Comparison of ENCODE assay signal across 8 cellular contexts in genomic region chr10:87862644-87863101, GRCh38. TPM values are rescaled to one million over a fixed set of nuclear protein-coding genes. Genes with fewer than 3 reads are reported as not detected.
A peak's percentile ranks its signal among the peaks of the same experiment; 100 is the strongest.
DNase-seq lines count a peak whose midpoint lies in the region; ATAC-seq and TF ChIP-seq lines count a peak whose summit lies in the region.

No MANE protein-coding gene starts in this region.

- H3K27ac ChIP-seq in MM.1S (ENCODE audit: low read length) (peak overlapping the region; percentile 85), right cardiac atrium (ENCODE audit: low read length) (peak overlapping the region; percentile 99), skeletal muscle tissue (ENCODE audit: low read depth, low read length) (peak overlapping the region; percentile 84)

- under 1% methylated on average over 23 of the region's 23 CpGs for WGBS in right cardiac atrium

- peak overlapping the region; percentile 96 for H3K4me3 Mint-ChIP-seq in activated naive CD4-positive, alpha-beta T cell treated with anti-CD3 and anti-CD28 coated beads for 36 hours

- peaks cover 4% of the 10 kb centered on the region; the same call in 1 of the 2 replicates for H4K20me1 ChIP-seq in MM.1S (ENCODE audit: insufficient read depth, low read length)

- no peak for TF ChIP-seq CTCF in MM.1S (IDR thresholded peaks at IDR 0.05; ENCODE audit: low read length)

- peak; percentile 11 for ATAC-seq in GM21619 (IDR thresholded peaks at IDR 0.05; ENCODE audit: unreplicated experiment)
- peak; percentile 2 to 19 for ATAC-seq in right cardiac atrium

- H3K4me1 Mint-ChIP-seq in activated naive CD4-positive, alpha-beta T cell treated with anti-CD3 and anti-CD28 coated beads for 36 hours (ENCODE audit: low read depth) = peaks cover 37% of the 10 kb centered on the region

- peak overlapping the region; percentile 93 for H3K4me2 ChIP-seq in MM.1S (ENCODE audit: low read depth, low read length)

- intact Hi-C loops in activated naive CD4-positive, alpha-beta T cell treated with anti-CD3 and anti-CD28 coated beads for 36 hours (cut with micrococcal nuclease) = loop anchor here (1.0 to 5.0 kb wide), 11 partner anchors 44 to 1020 kb away; partner anchors contain the start of genes ATAD1, PAPSS2 and STAMBPL1
- intact Hi-C loops in right cardiac atrium (cut with DNase I) = loop anchor here in 2 of 4 donors (5.0 to 10.0 kb wide), 5 partner anchors 252 to 525 kb away; no protein-coding TSS in a partner anchor

- peak overlapping the region; percentile 89 for H2AFZ ChIP-seq in MM.1S (ENCODE audit: low read length)

- DNase-seq in NCI-H1105 treated with DMSO at 0.1 percent for 48 hours (lab: John Stamatoyannopoulos, UW) (peak; percentile 48), NCI-H1105 (lab: John Stamatoyannopoulos, UW) (no peak), MM.1S (no peak), right cardiac atrium (no peak), AG08395 (ENCODE audit: low spot score) (no peak)
- DNase-seq in activated naive CD4-positive, alpha-beta T cell treated with anti-CD3 and anti-CD28 coated beads for 36 hours = peak; percentile 79

- H3K9ac ChIP-seq in MM.1S (ENCODE audit: low read length) (peak overlapping the region; percentile 85), skeletal muscle tissue (ENCODE audit: low read depth in 1 of 3, low read length in 3 of 3) (peak overlapping the region; percentile 81 to 92 (median 91))

- H3K36me3 ChIP-seq in MM.1S (replicated peaks; ENCODE audit: insufficient read depth, low read length) (no peaks in the 10 kb centered on the region; the same call in 1 of the 2 replicates), skeletal muscle tissue (ENCODE audit: control insufficient read depth in 3 of 3, insufficient read depth in 3 of 3, low read length in 3 of 3) (no peaks in the 10 kb centered on the region)

- H3K79me2 ChIP-seq in MM.1S (ENCODE audit: low read length) = peaks cover 50% of the 10 kb centered on the region

- CTCF ChIA-PET in activated naive CD4-positive, alpha-beta T cell treated with anti-CD3 and anti-CD28 coated beads for 36 hours (lab: Charles Lee) = interaction anchor here (0.6 to 3.6 kb wide), 7 partner anchors 30 to 529 kb away, joined by 3 to 14 read pairs (median 4); no protein-coding TSS in a partner anchor

- no peaks in the 10 kb centered on the region for H3K9me2 ChIP-seq in MM.1S (replicated peaks; ENCODE audit: insufficient read depth, low read length)

- H3K27me3 ChIP-seq in MM.1S (replicated peaks; ENCODE audit: insufficient read depth, low read length) (no peaks in the 10 kb centered on the region), right cardiac atrium (ENCODE audit: control insufficient read depth, insufficient read depth) (no peaks in the 10 kb centered on the region), skeletal muscle tissue (ENCODE audit: control insufficient read depth in 3 of 3, insufficient read depth in 3 of 3, low read length in 3 of 3) (no peaks in the 10 kb centered on the region)

- H3K27me3 Mint-ChIP-seq in activated naive CD4-positive, alpha-beta T cell treated with anti-CD3 and anti-CD28 coated beads for 36 hours (ENCODE audit: low read depth) = peaks cover 3% of the 10 kb centered on the region

- H3F3A ChIP-seq in MM.1S (ENCODE audit: insufficient read depth, low read length) = peaks cover 44% of the 10 kb centered on the region

- H3K9me3 ChIP-seq in MM.1S (replicated peaks; ENCODE audit: insufficient read depth, low read length) = no peaks in the 10 kb centered on the region
- H3K9me3 ChIP-seq in right cardiac atrium (ENCODE audit: control insufficient read depth, low read length) = no peaks in the 10 kb centered on the region
- H3K9me3 ChIP-seq in skeletal muscle tissue (ENCODE audit: control insufficient read depth in 3 of 3, low read length in 3 of 3) = no peaks in the 10 kb centered on the region

- H3K36me3 Mint-ChIP-seq in activated naive CD4-positive, alpha-beta T cell treated with anti-CD3 and anti-CD28 coated beads for 36 hours (ENCODE audit: low read depth) = peaks cover 8% of the 10 kb centered on the region

- H3K4me3 ChIP-seq in MM.1S (ENCODE audit: low read length) (peak overlapping the region; percentile 89), right cardiac atrium (ENCODE audit: low read length) (peak overlapping the region; percentile 77), skeletal muscle tissue (ENCODE audit: low read length in 3 of 3) (peak overlapping the region; percentile 97 to 99 (median 99))

- H3K9me3 Mint-ChIP-seq in activated naive CD4-positive, alpha-beta T cell treated with anti-CD3 and anti-CD28 coated beads for 36 hours = no peaks in the 10 kb centered on the region

- peaks cover 12% of the 10 kb centered on the region for H3K4me1 ChIP-seq in MM.1S (ENCODE audit: low read length)
- no peaks in the 10 kb centered on the region for H3K4me1 ChIP-seq in right cardiac atrium (ENCODE audit: control insufficient read depth, insufficient read depth, low read length)
- peaks cover 6 to 32% (median 10%) of the 10 kb centered on the region in 3 donors for H3K4me1 ChIP-seq in skeletal muscle tissue (ENCODE audit: control insufficient read depth in 3 of 3, insufficient read depth in 3 of 3, low read length in 3 of 3)

- peak overlapping the region; percentile 95 for H3K27ac Mint-ChIP-seq in activated naive CD4-positive, alpha-beta T cell treated with anti-CD3 and anti-CD28 coated beads for 36 hours

RNA-seq across cellular contexts. Expression of gene KLLN, which starts 0.7 kb away (rescaled TPM):
- total RNA-seq in activated naive CD4-positive, alpha-beta T cell treated with anti-CD3 and anti-CD28 coated beads for 36 hours = under 1 TPM; 0.17 to 0.21 TPM
- under 1 TPM; 0.42 to 0.93 (median 0.49) TPM for total RNA-seq in right cardiac atrium
- polyA plus RNA-seq in right cardiac atrium = 0.29 TPM
- under 0.01 TPM for total RNA-seq in skeletal muscle tissue

RNA-seq across cellular contexts. Expression of gene PTEN, which starts 0.8 kb away (rescaled TPM):
- 10 to 100 TPM; 30.4 to 34.9 TPM for total RNA-seq in activated naive CD4-positive, alpha-beta T cell treated with anti-CD3 and anti-CD28 coated beads for 36 hours
- 10 to 100 TPM; 72.5 to 80.2 (median 75.5) TPM for total RNA-seq in right cardiac atrium
- polyA plus RNA-seq in right cardiac atrium = 28.2 TPM
- total RNA-seq in skeletal muscle tissue = 76.2 TPM

RNA-seq across cellular contexts. Expression of gene ATAD1, which starts 44.6 kb away (rescaled TPM):
- total RNA-seq in activated naive CD4-positive, alpha-beta T cell treated with anti-CD3 and anti-CD28 coated beads for 36 hours = 10 to 100 TPM; 47.4 to 53.7 TPM
- total RNA-seq in right cardiac atrium = 100 to 1,000 TPM in 3 of 4 donors, 10 to 100 TPM in 1; 96.8 to 163 (median 111) TPM
- 46.3 TPM for polyA plus RNA-seq in right cardiac atrium
- total RNA-seq in skeletal muscle tissue = 20.4 TPM

Comparison
In these comparisons a context has a peak if more than half of its experiments do, and no peak if none do; other contexts are left out.
1. DNase-seq: peak in NCI-H1105 treated with DMSO at 0.1 percent for 48 hours (single experiment) and activated naive CD4-positive, alpha-beta T cell treated with anti-CD3 and anti-CD28 coated beads for 36 hours (single experiment); none in NCI-H1105 (single experiment), MM.1S (single experiment), right cardiac atrium (0 of 3) and AG08395 (single experiment).
2. Peak in every context shown above with its lines, with median percentiles within 50 percentile points of each other: H3K27ac ChIP-seq and H3K4me3 ChIP-seq.